ENCODE assay signal across 10 cellular contexts in the genomic region with DNA sequence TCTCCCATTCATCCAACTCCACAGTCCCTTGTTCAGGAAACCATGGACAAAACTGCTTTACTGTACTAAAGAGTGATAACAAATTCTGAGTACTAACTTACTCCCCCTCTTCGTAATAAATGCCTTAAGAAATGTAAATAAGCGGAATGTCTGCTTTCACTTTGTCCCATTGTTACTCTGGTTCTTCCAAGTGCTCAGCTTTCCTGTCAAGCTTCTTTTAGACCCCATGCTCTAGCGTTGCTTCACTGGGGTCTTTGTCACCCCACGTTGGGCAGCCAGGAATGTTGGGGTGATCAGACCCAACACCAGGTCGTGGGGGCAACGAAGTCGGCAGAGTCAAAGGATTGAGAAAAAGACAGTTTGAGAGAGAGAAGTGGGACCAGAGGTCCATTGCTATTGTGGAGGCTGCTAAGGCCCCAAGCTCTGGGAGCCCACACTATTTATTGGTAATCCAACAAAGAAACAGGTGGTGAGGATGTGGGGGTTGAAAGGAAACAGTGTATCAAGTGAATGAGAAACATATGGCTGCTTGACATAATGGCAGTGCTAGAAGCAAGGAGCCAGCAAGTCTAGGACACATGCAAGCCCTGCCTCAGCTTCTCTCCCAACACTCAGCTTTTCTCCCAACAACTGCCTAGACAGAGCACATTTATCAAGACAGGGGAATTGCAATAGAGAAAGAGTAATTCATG. TPM values are rescaled to one million over a fixed set of nuclear protein-coding genes. Genes with fewer than 3 reads are reported as not detected.
DNase-seq lines count a peak whose midpoint lies in the region; ATAC-seq, FAIRE-seq and TF ChIP-seq lines count a peak whose summit lies in the region.
"Not testable (repeated sequence)": the region's sequence is repeated elsewhere in the genome, so short reads cannot be mapped to it uniquely, and the experiment has no call there.
"Had no signal": no experiment of that assay in that cellular context is flagged by ENCODE, and none has a peak within 500 bp of the region (broad histone marks: within the 10 kb centered on the region; RNA-seq: fewer than 3 reads in every experiment).

No MANE protein-coding gene starts in this region.

- peaks cover 60% of the 10 kb centered on the region for H3K4me1 Mint-ChIP-seq in GM23338
- not testable (repeated sequence) for H3K4me1 Mint-ChIP-seq in astrocyte (ENCODE audit: low read depth, unreplicated experiment)

- intact Hi-C loops in HepG2 (cut with micrococcal nuclease; ENCODE audit: unreplicated experiment), result not testable (repeated sequence)

- H3K9me2 ChIP-seq in GM23338 (ENCODE audit: insufficient read depth), result not testable (repeated sequence)

- peak overlapping the region; percentile 33 for H3K4me3 ChIP-seq in GM23338
- H3K4me3 ChIP-seq in Jurkat, Clone E6-1 (ENCODE audit: low read length); astrocyte (ENCODE audit: insufficient read depth, low read depth, low read length); HepG2 (replicated peaks in 1 of 3; ENCODE audit: insufficient read depth in 1 of 3, low read depth in 2 of 3, low read length in 3 of 3): not testable (repeated sequence)
- H3K4me3 ChIP-seq in foreskin fibroblast (ENCODE audit: low read depth in 1 of 2, low read length in 2 of 2), result peak overlapping the region; percentile 19 to 36
- peak overlapping the region; percentile 35 for H3K4me3 ChIP-seq in osteoblast (ENCODE audit: insufficient read depth, low read length)

- not testable (repeated sequence) for H3K79me2 ChIP-seq in GM23338 (replicated peaks; ENCODE audit: insufficient read depth); astrocyte (ENCODE audit: insufficient read depth, low read length); HepG2 (ENCODE audit: insufficient read depth, low read length); osteoblast (ENCODE audit: insufficient read depth, low read length)

- not testable (repeated sequence) for H3K36me3 ChIP-seq in GM23338 (ENCODE audit: insufficient read depth); astrocyte (ENCODE audit: insufficient read depth, low read length); HepG2 (replicated peaks in 1 of 2; ENCODE audit: control insufficient read depth in 1 of 2, insufficient read depth in 2 of 2, low read length in 2 of 2); osteoblast (ENCODE audit: insufficient read depth, low read length)

- not testable (repeated sequence) for TF ChIP-seq RAD21 in HepG2 (CRISPR knock-in tag; IDR thresholded peaks at IDR 0.05)

- ATAC-seq in GM23338, result peak; percentile 65
- ATAC-seq in HepG2, result not testable (repeated sequence)

- peak overlapping the region; percentile 36 for H3K4me3 Mint-ChIP-seq in GM23338
- H3K4me3 Mint-ChIP-seq in astrocyte (ENCODE audit: unreplicated experiment), result not testable (repeated sequence)

- CTCF ChIA-PET in HepG2 (lab: Yijun Ruan, JAX; ENCODE audit: low intra/inter-chr PET ratio, low total read pairs), result not testable (repeated sequence)

- WGBS in HepG2 (ENCODE audit: low lambda C conversion rate), result 43% methylated on average over 7 of the region's 7 CpGs

- H3K27me3 ChIP-seq in GM23338 (ENCODE audit: insufficient read depth); HepG2 (ENCODE audit: control insufficient read depth in 1 of 2, insufficient read depth in 2 of 2, low read length in 2 of 2); osteoblast (ENCODE audit: insufficient read depth, low read length): not testable (repeated sequence)
- peaks cover 20% of the 10 kb centered on the region for H3K27me3 ChIP-seq in astrocyte (ENCODE audit: insufficient read depth, low read length)

- not testable (repeated sequence) for FAIRE-seq in astrocyte (lab: Jason Lieb, UNC); HepG2 (lab: Jason Lieb, UNC)

- not testable (repeated sequence) for H3F3A ChIP-seq in GM23338 (replicated peaks; ENCODE audit: low read depth)

- TF ChIP-seq EP300 in HepG2 (IDR thresholded peaks at IDR 0.05; ENCODE audit: low read depth in 2 of 2, low read length in 2 of 2); HepG2 (CRISPR knock-in tag; IDR thresholded peaks at IDR 0.05; ENCODE audit: borderline replicate concordance): not testable (repeated sequence)

- not testable (repeated sequence) for H3K9me3 ChIP-seq in astrocyte (ENCODE audit: insufficient read depth, low read depth, low read length); HepG2 (ENCODE audit: low read length); osteoblast (ENCODE audit: low read depth, low read length)

- H3K27me3 Mint-ChIP-seq in GM23338 (ENCODE audit: insufficient read depth, low read depth, poor library complexity), result not testable (repeated sequence)
- H3K27me3 Mint-ChIP-seq in astrocyte (ENCODE audit: low read depth, unreplicated experiment), result peaks cover 16% of the 10 kb centered on the region

- BruUV-seq in HepG2 (replicated peaks; lab: Mats Ljungman, UMichigan), result not testable (repeated sequence)

- peak overlapping the region; percentile 79 for H3K27ac Mint-ChIP-seq in GM23338
- H3K27ac Mint-ChIP-seq in astrocyte (ENCODE audit: unreplicated experiment), result not testable (repeated sequence)

- H3K9me3 Mint-ChIP-seq in GM23338; astrocyte (ENCODE audit: unreplicated experiment): not testable (repeated sequence)

- not testable (repeated sequence) for TF ChIP-seq CTCF in GM23338 (conservative IDR thresholded peaks at IDR 0.05; ENCODE audit: low read depth in 2 of 2); astrocyte (IDR thresholded peaks at IDR 0.05; ENCODE audit: insufficient read depth, low read depth, low read length); foreskin fibroblast (IDR thresholded peaks at IDR 0.05; ENCODE audit: low read depth, low read length); HepG2 (CRISPR knock-in tag; IDR thresholded peaks at IDR 0.05); osteoblast (IDR thresholded peaks at IDR 0.05; ENCODE audit: extremely low read depth, low read depth, low read length)

- not testable (repeated sequence) for H3K36me3 Mint-ChIP-seq in GM23338 (ENCODE audit: low read depth); astrocyte (ENCODE audit: low read depth, unreplicated experiment)

- not testable (repeated sequence) for H4K20me1 ChIP-seq in GM23338 (replicated peaks; ENCODE audit: insufficient read depth); astrocyte (ENCODE audit: insufficient read depth, low read length); HepG2 (ENCODE audit: insufficient read depth, low read length); osteoblast (ENCODE audit: insufficient read depth, low read length)

- peak; percentile 64 for DNase-seq in GM23338 (ENCODE audit: low spot score)
- DNase-seq in Jurkat, Clone E6-1 (ENCODE audit: low read depth, low spot score), result peak; percentile 37
- DNase-seq in NCI-H69 (lab: John Stamatoyannopoulos, UW), result peak; percentile 66
- not testable (repeated sequence) for DNase-seq in astrocyte (ENCODE audit: low read depth); foreskin fibroblast; HepG2 (ENCODE audit: low spot score); osteoblast (ENCODE audit: insufficient read length, low spot score, missing footprints)

- POLR2A ChIA-PET in HepG2 (lab: Yijun Ruan, JAX), result not testable (repeated sequence)

- not testable (repeated sequence) for TF ChIP-seq POLR2A in HepG2 (IDR thresholded peaks at IDR 0.05; ENCODE audit: insufficient read depth in 1 of 2, low read depth in 2 of 2, low read length in 2 of 2)

- H3K9ac ChIP-seq in astrocyte (ENCODE audit: low read length); HepG2 (ENCODE audit: insufficient read depth, low read depth, low read length): not testable (repeated sequence)

- peak overlapping the region; percentile 96 for H3K27ac ChIP-seq in GM23338 (ENCODE audit: low read depth)
- H3K27ac ChIP-seq in astrocyte (ENCODE audit: low read depth, low read length); HepG2 (ENCODE audit: extremely low read length, insufficient read depth, low read length); osteoblast (ENCODE audit: low read depth, low read length): not testable (repeated sequence)

- not testable (repeated sequence) for H2AFZ ChIP-seq in GM23338; astrocyte (ENCODE audit: low read depth, low read length); HepG2 (ENCODE audit: low read length)
- peak overlapping the region; percentile 25 for H2AFZ ChIP-seq in osteoblast (ENCODE audit: low read length)

- H3K4me1 ChIP-seq in GM23338 (ENCODE audit: insufficient read depth), result peaks cover 51% of the 10 kb centered on the region
- H3K4me1 ChIP-seq in astrocyte (ENCODE audit: insufficient read depth, low read length); HepG2 (ENCODE audit: insufficient read depth, low read length); osteoblast (ENCODE audit: insufficient read depth, low read length): not testable (repeated sequence)

- peak overlapping the region; percentile 65 for H3K4me2 ChIP-seq in GM23338
- peak overlapping the region; percentile 33 for H3K4me2 ChIP-seq in astrocyte (ENCODE audit: low read length)
- peak overlapping the region; percentile 39; the same call in 1 of the 2 replicates for H3K4me2 ChIP-seq in HepG2 (ENCODE audit: low read depth, low read length)
- peak overlapping the region; percentile 66 for H3K4me2 ChIP-seq in osteoblast (ENCODE audit: insufficient read depth, low read length)

- in situ Hi-C loops in HepG2 (cut with HindIII; ENCODE audit: extremely low pct_ligation_motif_present, low pct_unique_long_range_greater_than_20kb), result not testable (repeated sequence)

RNA-seq across cellular contexts. Expression of a gene that starts 11.3 kb away (rescaled TPM):
- total RNA-seq in GM23338 (2014; rRNA removed; shearing (Covaris generic)), result 280 and 283 TPM in 2 replicates
- polyA plus RNA-seq in GM23338 (2016; fragmentation: Nextera tagmentation; extraction: Ambion mirVana), result 509 and 628 TPM in 2 replicates
- polyA plus RNA-seq in Jurkat, Clone E6-1 (2012; ENCODE audit: insufficient read depth, insufficient read length), result not detected
- 9.9 and 10.6 TPM in 2 replicates for total RNA-seq in astrocyte
- total RNA-seq in HepG2 (2016; rRNA removed; fragmentation: Illumina TruSeq; extraction: Trizol), result not detected in 2 replicates
- not detected in 2 replicates for total RNA-seq in HepG2 (2016; cell fraction: cytosol; rRNA removed; fragmentation: Illumina TruSeq; extraction: Trizol; ENCODE audit: low read depth)
- not detected in 2 replicates for total RNA-seq in HepG2 (2016; cell fraction: insoluble cytoplasmic fraction; rRNA removed; fragmentation: Illumina TruSeq; extraction: Trizol)
- total RNA-seq in HepG2 (2016; cell fraction: membrane; rRNA removed; fragmentation: Illumina TruSeq; extraction: Trizol), result not detected in 2 replicates
- not detected in 2 replicates for total RNA-seq in HepG2 (2016; cell fraction: nucleus; rRNA removed; fragmentation: Illumina TruSeq; extraction: Trizol)
- not detected in 2 replicates for polyA plus RNA-seq in HepG2 (2011; rRNA removed)
- not detected in 2 replicates for polyA plus RNA-seq in HepG2 (2011; cell fraction: cytosol; rRNA removed)
- polyA plus RNA-seq in HepG2 (2011; cell fraction: nucleus; rRNA removed), result 0.03 TPM in 1 of 2 replicates, not detected in the other
- polyA plus RNA-seq in HepG2 (2012), result not detected in 2 replicates
- polyA plus RNA-seq in HepG2 (2016; cell fraction: cytosol; fragmentation: Illumina TruSeq; extraction: Trizol; ENCODE audit: low read depth), result not detected in 2 replicates
- not detected in 2 replicates for polyA plus RNA-seq in HepG2 (2016; cell fraction: insoluble cytoplasmic fraction; fragmentation: Illumina TruSeq; extraction: Trizol; ENCODE audit: low read depth)
- not detected in 2 replicates for polyA plus RNA-seq in HepG2 (2016; cell fraction: membrane; fragmentation: Illumina TruSeq; extraction: Trizol; ENCODE audit: low read depth)
- polyA plus RNA-seq in HepG2 (2016; cell fraction: nucleus; fragmentation: Illumina TruSeq; extraction: Trizol; ENCODE audit: insufficient read depth, low read depth), result not detected in 2 replicates
- not detected in 2 replicates for polyA minus RNA-seq in HepG2 (2011; rRNA and poly(A)+ RNA removed; ENCODE audit: low replicate concordance)
- polyA minus RNA-seq in HepG2 (2011; cell fraction: cytosol; rRNA and poly(A)+ RNA removed), result not detected in 2 replicates
- polyA minus RNA-seq in HepG2 (2011; cell fraction: nucleus; rRNA and poly(A)+ RNA removed), result not detected in 2 replicates
- 0.29 TPM in 1 of 2 replicates, not detected in the other for total RNA-seq in osteoblast
- total RNA-seq: MCF 10A, PC-3 had no signal
- polyA plus RNA-seq: A549 had no signal

Comparison
In these comparisons a context has a peak if more than half of its experiments do, and no peak if none do; other contexts are left out.
1. RNA of a gene that starts 11.3 kb away (total RNA-seq): 280 to 283 TPM in GM23338; 9.9 to 10.6 TPM in astrocyte, not detected in HepG2 and 0.29 TPM in osteoblast; every median in the first group is over 10 times any median in the second.
2. Peak in every context shown above with its lines, with median percentiles within 50 percentile points of each other: H3K4me2 ChIP-seq.